ENCODE assay signal across 33 cellular contexts in the genomic region with DNA sequence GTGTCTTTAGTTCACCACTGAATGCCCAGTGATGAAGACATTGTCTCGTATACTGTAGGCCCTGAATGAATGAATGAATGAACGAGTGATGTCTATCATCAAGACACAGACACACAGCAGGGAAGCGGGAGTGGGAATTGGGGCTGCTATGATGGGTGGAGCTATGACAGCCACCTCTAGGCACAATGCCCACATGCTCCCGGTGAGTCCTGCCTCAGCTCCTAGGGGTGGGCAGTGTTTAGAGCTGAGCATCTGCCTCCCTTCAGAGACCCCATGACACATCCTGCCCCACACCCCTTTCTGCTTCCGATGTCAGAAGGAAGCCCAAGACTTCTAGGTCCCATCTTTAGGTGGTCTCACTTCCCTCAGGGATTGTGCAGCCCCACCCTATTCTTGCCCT.
"Had no signal": no experiment of that assay in that cellular context is flagged by ENCODE, and none has a peak within 500 bp of the region (broad histone marks: within the 10 kb centered on the region; RNA-seq: fewer than 3 reads in every experiment).

No MANE protein-coding gene starts in this region.

- H3K36me3 ChIP-seq: ascending aorta, cardiac muscle cell, colonic mucosa, gastrocnemius medialis, neural progenitor cell, right atrium auricular region had no signal

- H3K4me1 Mint-ChIP-seq: activated CD4-positive, alpha-beta T cell treated with anti-CD3 and anti-CD28 coated beads for 36 hours; activated naive CD8-positive, alpha-beta T cell treated with anti-CD3 and anti-CD28 coated beads, Interleukin-2, amount 10 ng/mL, durations not matched to agents 7 days and 5 days; naive thymus-derived CD8-positive, alpha-beta T cell had no signal

- H3K4me3 Mint-ChIP-seq: activated CD4-positive, alpha-beta T cell treated with anti-CD3 and anti-CD28 coated beads for 36 hours; activated naive CD4-positive, alpha-beta T cell treated with anti-CD3 and anti-CD28 coated beads for 36 hours; activated naive CD8-positive, alpha-beta T cell treated with anti-CD3 and anti-CD28 coated beads, Interleukin-2, amount 10 ng/mL, durations not matched to agents 7 days and 5 days; activated T-helper 1 cell treated with anti-CD3 and anti-CD28 coated beads, Interleukin-12 subunit alpha, Interleukin-12 subunit beta, Interleukin-2, Interleukin-4 antibody, amounts not matched to agents 30 ng/mL and 10 ng/mL and 1 ng/mL, durations not matched to agents 14 hours and 24 hours and 36 hours; brain; naive thymus-derived CD8-positive, alpha-beta T cell; neural progenitor cell; T-helper 2 cell treated with Interferon-gamma antibody and Interleukin-4, amounts not matched to agents 5 μg/mL and 100 μg/mL, for 36 hours had no signal

- H3K9me3 Mint-ChIP-seq: T-helper 2 cell treated with Interferon-gamma antibody and Interleukin-4, amounts not matched to agents 5 μg/mL and 100 μg/mL, for 36 hours had no signal

- ATAC-seq: activated CD4-positive, alpha-beta T cell treated with anti-CD3 and anti-CD28 coated beads for 36 hours; gastrocnemius medialis; naive thymus-derived CD8-positive, alpha-beta T cell had no signal

- H3K27me3 ChIP-seq: ascending aorta, cardiac muscle cell, colonic mucosa, gastrocnemius medialis, hepatocyte, neural progenitor cell, right atrium auricular region, testis had no signal

- H3K4me3 ChIP-seq: ascending aorta, cardiac muscle cell, colonic mucosa, gastrocnemius medialis, hepatocyte, neural progenitor cell, psoas muscle, right atrium auricular region, testis had no signal

- H3K4me1 ChIP-seq: colonic mucosa, parathyroid adenoma had no signal

- H3K36me3 Mint-ChIP-seq: activated naive CD8-positive, alpha-beta T cell treated with anti-CD3 and anti-CD28 coated beads, Interleukin-2, amount 10 ng/mL, durations not matched to agents 7 days and 5 days; brain; naive thymus-derived CD8-positive, alpha-beta T cell had no signal

- H3K27ac Mint-ChIP-seq: activated CD4-positive, alpha-beta T cell treated with anti-CD3 and anti-CD28 coated beads for 36 hours; activated naive CD4-positive, alpha-beta T cell treated with anti-CD3 and anti-CD28 coated beads for 36 hours; activated naive CD8-positive, alpha-beta T cell treated with anti-CD3 and anti-CD28 coated beads, Interleukin-2, amount 10 ng/mL, durations not matched to agents 7 days and 5 days; activated T-helper 1 cell treated with anti-CD3 and anti-CD28 coated beads, Interleukin-12 subunit alpha, Interleukin-12 subunit beta, Interleukin-2, Interleukin-4 antibody, amounts not matched to agents 30 ng/mL and 10 ng/mL and 1 ng/mL, durations not matched to agents 14 hours and 24 hours and 36 hours; naive thymus-derived CD8-positive, alpha-beta T cell; neural progenitor cell; T-helper 2 cell treated with Interferon-gamma antibody and Interleukin-4, amounts not matched to agents 5 μg/mL and 100 μg/mL, for 36 hours had no signal

- H3K27ac ChIP-seq: cardiac muscle cell, epithelial cell of prostate, gastrocnemius medialis, neural progenitor cell, testis had no signal

- DNase-seq: activated CD4-positive, alpha-beta T cell treated with anti-CD3 and anti-CD28 coated beads for 36 hours; activated CD4-positive, alpha-beta T cell treated with anti-CD3 and anti-CD28 coated beads, Interleukin-2, amount 50 U/mL, for 4 hours; activated CD4-positive, CD25-positive, alpha-beta regulatory T cell; activated CD8-positive, alpha-beta memory T cell treated with anti-CD3 and anti-CD28 coated beads, Interleukin-2, amount 50 U/mL, for 4 hours; activated effector memory CD4-positive, alpha-beta T cell treated with anti-CD3 and anti-CD28 coated beads, Interleukin-2, amount 50 U/mL, for 16 hours; activated naive CD4-positive, alpha-beta T cell treated with anti-CD3 and anti-CD28 coated beads for 36 hours; activated naive CD8-positive, alpha-beta T cell treated with anti-CD3 and anti-CD28 coated beads, Interleukin-2, amount 10 ng/mL, durations not matched to agents 7 days and 5 days; activated T-cell treated with anti-CD3 and anti-CD28 coated beads, Interleukin-2, amount 50 U/mL, for 1 hour; cerebellar nuclear complex; colonic mucosa; effector CD8-positive, alpha-beta T cell; gastrocnemius medialis; islet precursor cell; left cardiac atrium; mesenchymal stem cell; naive thymus-derived CD8-positive, alpha-beta T cell; occipital lobe; psoas muscle; stimulated activated CD4-positive, alpha-beta T cell treated with anti-CD3 and anti-CD28 coated beads, Interleukin-4, amount 100 ng/mL, for 4 hours; stimulated activated naive CD4-positive, alpha-beta T cell; T-helper 1 cell; testis; trophoblast cell had no signal

- H3K9me3 ChIP-seq: ascending aorta, colonic mucosa, gastrocnemius medialis, psoas muscle, testis had no signal
